In the genomic region with DNA sequence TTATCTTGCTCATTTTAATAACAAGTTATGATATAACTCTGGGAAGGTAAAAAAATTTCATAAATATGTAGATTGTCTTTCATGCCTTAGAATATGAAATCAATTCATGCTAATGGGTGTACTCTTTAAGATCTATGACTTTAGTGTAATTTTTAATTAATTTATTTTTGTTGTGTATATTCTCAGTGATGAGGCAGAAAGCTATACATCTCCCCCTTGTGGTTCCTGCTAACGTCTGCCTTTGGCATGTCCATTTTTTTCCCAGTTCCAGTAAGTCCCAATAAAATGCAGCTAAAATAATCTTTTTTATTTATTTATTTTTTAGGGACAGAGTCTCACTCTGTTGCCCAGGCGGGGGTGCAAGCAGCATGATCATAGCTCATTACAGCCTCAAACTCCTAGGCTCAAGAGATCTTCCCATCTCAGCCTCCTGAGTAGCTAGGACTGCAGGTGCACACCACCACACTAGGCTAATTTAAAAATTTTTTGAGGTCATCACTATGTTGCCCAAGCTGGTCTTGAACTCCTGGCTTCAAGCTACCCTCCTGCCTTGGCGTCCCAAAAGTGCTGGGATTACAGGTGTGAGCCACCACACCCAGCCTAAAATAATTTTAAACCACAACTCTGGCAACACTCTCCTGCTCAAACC, we compare ENCODE assay signal across 8 cellular contexts. TPM values are rescaled to one million over a fixed set of nuclear protein-coding genes. Genes with fewer than 3 reads are reported as not detected.
DNase-seq lines count a peak whose midpoint lies in the region; ATAC-seq, FAIRE-seq and TF ChIP-seq lines count a peak whose summit lies in the region.

No MANE protein-coding gene starts in this region.

- POLR2A ChIA-PET in CD4-positive, alpha-beta T cell (lab: Charles Lee) = interaction anchor here (0.7 to 1.2 kb wide), 2 partner anchors 26 to 37 kb away, joined by 3 read pairs; no protein-coding TSS in a partner anchor

- DNase-seq in CD4-positive, alpha-beta T cell = no peak
- DNase-seq in HTR-8/SVneo (ENCODE audit: insufficient read length, low spot score) = peak; percentile 69
- peak; percentile 28 for DNase-seq in kidney tubule cell (ENCODE audit: low spot score)
- DNase-seq in hypothalamus (lab: John Stamatoyannopoulos, UW) = no peak
- DNase-seq in SKM-1 (lab: John Stamatoyannopoulos, UW; ENCODE audit: unreplicated experiment) = no peak

- H3K27ac ChIP-seq in CD4-positive, alpha-beta T cell (ENCODE audit: low read depth, low read length) = no peak overlapping the region

- FAIRE-seq in HTR-8/SVneo (lab: Jason Lieb, UNC) (peak; percentile 44), TTC549 (lab: Jason Lieb, UNC) (peak; percentile 52)

- H3K36me3 Mint-ChIP-seq in CD4-positive, alpha-beta T cell (ENCODE audit: low read depth) = peaks cover 20% of the 10 kb centered on the region

- no peak overlapping the region for H3K4me3 Mint-ChIP-seq in CD4-positive, alpha-beta T cell

- TF ChIP-seq POLR2A in GM18505 (IDR thresholded peaks at IDR 0.05; ENCODE audit: borderline replicate concordance, extremely low read depth, insufficient read depth, insufficient read length) = no peak

- peak; percentile 50 for TF ChIP-seq CTCF in CD4-positive, alpha-beta T cell (IDR thresholded peaks at IDR 0.05)

- ATAC-seq in CD4-positive, alpha-beta T cell (ENCODE audit: poor library complexity) = no peak
- no peak for ATAC-seq in GM19397 (IDR thresholded peaks at IDR 0.05; ENCODE audit: unreplicated experiment)
- no peak for ATAC-seq in GM18505 (IDR thresholded peaks at IDR 0.05; ENCODE audit: unreplicated experiment)

- H3K4me1 Mint-ChIP-seq in CD4-positive, alpha-beta T cell (ENCODE audit: low read depth) = peaks cover 27% of the 10 kb centered on the region

- no peaks in the 10 kb centered on the region for H3K9me3 Mint-ChIP-seq in CD4-positive, alpha-beta T cell

- intact Hi-C loops in CD4-positive, alpha-beta T cell (cut with DNase I, micrococcal nuclease) = loop anchor here in 1 of 2 experiments (10.0 kb wide), 4 partner anchors 74 to 1594 kb away; partner anchors contain the start of genes FNTB, GPHN, HSPA2 and PPP1R36

- H3K27me3 ChIP-seq in CD4-positive, alpha-beta T cell (ENCODE audit: control insufficient read depth, insufficient read depth, low read length) = peaks cover 5% of the 10 kb centered on the region

- H3K27me3 Mint-ChIP-seq in CD4-positive, alpha-beta T cell = peaks cover 7% of the 10 kb centered on the region

- H3K27ac Mint-ChIP-seq in CD4-positive, alpha-beta T cell = no peak overlapping the region

- CTCF ChIA-PET in CD4-positive, alpha-beta T cell (lab: Charles Lee) = interaction anchor here (0.7 to 1.8 kb wide), 6 partner anchors 10 to 939 kb away, joined by 3 to 6 read pairs (median 4); partner anchors contain the start of gene FNTB

- no peaks in the 10 kb centered on the region for H3K9me3 ChIP-seq in CD4-positive, alpha-beta T cell (ENCODE audit: control insufficient read depth, low read length)

RNA-seq across cellular contexts. Expression of gene CHURC1, which starts 3.3 kb away (rescaled TPM):
- 10 to 100 TPM; 50.1 to 54.0 TPM for total RNA-seq in CD4-positive, alpha-beta T cell

RNA-seq across cellular contexts. Expression of gene SPTB, which starts 31.3 kb away (rescaled TPM):
- total RNA-seq in CD4-positive, alpha-beta T cell = under 1 TPM; 0.03 to 0.08 TPM

RNA-seq across cellular contexts. Expression of gene GPX2, which starts 31.6 kb away (rescaled TPM):
- not detected for total RNA-seq in CD4-positive, alpha-beta T cell

Comparison
In these comparisons a context has a peak if more than half of its experiments do, and no peak if none do; other contexts are left out.
1. DNase-seq: peak in HTR-8/SVneo (single experiment) and kidney tubule cell (single experiment); none in CD4-positive, alpha-beta T cell (0 of 10), hypothalamus (0 of 51) and SKM-1 (single experiment).